ENCODE assay signal across 1 cellular context in genomic region chr1:78606274-78606673, GRCh38.
TF ChIP-seq lines count a peak whose summit lies in the region.

No MANE protein-coding gene starts in this region.

TF ChIP-seq in IMR-90, 13 proteins besides CTCF, POLR2A, EP300 and RAD21 (continued from another document):
- TF ChIP-seq ELK1 (IDR thresholded peaks at IDR 0.05; ENCODE audit: borderline replicate concordance, low read depth, low read length), result no peak
- TF ChIP-seq RFX5 (IDR thresholded peaks at IDR 0.05; ENCODE audit: low read depth, low read length), result no peak
- no peak for TF ChIP-seq NFE2L2 (IDR thresholded peaks at IDR 0.05; ENCODE audit: low read depth, low read length)
- no peak for TF ChIP-seq CHD1 (IDR thresholded peaks at IDR 0.05; ENCODE audit: low read depth, low read length)
- TF ChIP-seq, protein P1, sequence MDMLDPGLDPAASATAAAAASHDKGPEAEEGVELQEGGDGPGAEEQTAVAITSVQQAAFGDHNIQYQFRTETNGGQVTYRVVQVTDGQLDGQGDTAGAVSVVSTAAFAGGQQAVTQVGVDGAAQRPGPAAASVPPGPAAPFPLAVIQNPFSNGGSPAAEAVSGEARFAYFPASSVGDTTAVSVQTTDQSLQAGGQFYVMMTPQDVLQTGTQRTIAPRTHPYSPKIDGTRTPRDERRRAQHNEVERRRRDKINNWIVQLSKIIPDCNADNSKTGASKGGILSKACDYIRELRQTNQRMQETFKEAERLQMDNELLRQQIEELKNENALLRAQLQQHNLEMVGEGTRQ (IDR thresholded peaks at IDR 0.05; ENCODE audit: low read depth, low read length), result no peak
- TF ChIP-seq BHLHE40 (IDR thresholded peaks at IDR 0.05; ENCODE audit: low read depth, low read length), result no peak
- no peak for TF ChIP-seq MXI1 (IDR thresholded peaks at IDR 0.05; ENCODE audit: borderline replicate concordance, low read depth, low read length)
- no peak for TF ChIP-seq RCOR1 (IDR thresholded peaks at IDR 0.05; ENCODE audit: insufficient replicate concordance, low read length)
- no peak for TF ChIP-seq MAZ (IDR thresholded peaks at IDR 0.05; ENCODE audit: borderline replicate concordance, low read depth, low read length)
- TF ChIP-seq MAFK (IDR thresholded peaks at IDR 0.05; ENCODE audit: low read depth, low read length), result no peak
